ENCODE assay signal across 15 cellular contexts in the genomic region with DNA sequence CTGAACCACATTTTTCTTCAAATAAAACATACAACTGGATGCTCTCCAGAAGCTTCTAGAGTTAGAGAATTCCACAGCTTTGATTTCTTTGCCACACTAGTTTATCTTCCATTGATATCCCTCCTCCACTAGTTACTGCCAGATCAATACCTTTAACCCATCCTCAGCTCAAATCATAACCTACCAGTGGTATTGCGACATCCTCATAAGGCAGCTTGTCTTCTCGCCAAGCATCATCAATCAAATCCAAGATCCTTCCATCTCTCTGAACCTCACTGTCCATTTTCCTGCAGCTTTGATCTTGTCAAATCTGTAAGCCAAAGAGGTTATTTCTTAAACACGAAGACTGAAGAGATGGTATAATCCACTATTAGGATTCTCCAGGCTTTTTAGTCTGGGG. TPM values are rescaled to one million over a fixed set of nuclear protein-coding genes. Genes with fewer than 3 reads are reported as not detected.
A peak's percentile ranks its signal among the peaks of the same experiment; 100 is the strongest.
DNase-seq lines count a peak whose midpoint lies in the region; ATAC-seq, FAIRE-seq and TF ChIP-seq lines count a peak whose summit lies in the region.
"Had no signal": no experiment of that assay in that cellular context is flagged by ENCODE, and none has a peak within 500 bp of the region (broad histone marks: within the 10 kb centered on the region; RNA-seq: fewer than 3 reads in every experiment).

No MANE protein-coding gene starts in this region.

- H3K4me1 Mint-ChIP-seq in MCF 10A (ENCODE audit: insufficient read depth, unreplicated experiment) (peaks cover 27% of the 10 kb centered on the region), nephron progenitor cell (peaks cover 36% of the 10 kb centered on the region)

- H3K27me3 ChIP-seq in DND-41 (ENCODE audit: insufficient read depth, low read length, poor library complexity): no peaks in the 10 kb centered on the region
- H3K27me3 ChIP-seq: BE2C had no signal

- TF ChIP-seq EP300 in A549 (IDR thresholded peaks at IDR 0.05): no peak

- DNase-seq in A549 (ENCODE audit: low read depth in 1 of 2, low spot score in 1 of 2) (no peak), DND-41 (no peak), MCF 10A (ENCODE audit: unreplicated experiment) (no peak), nephron progenitor cell (no peak), T-helper 1 cell (no peak), NCI-H1105 treated with DMSO at 0.1 percent for 48 hours (lab: John Stamatoyannopoulos, UW) (no peak)
- DNase-seq in activated effector memory CD4-positive, alpha-beta T cell treated with Interleukin-2 at 50 U/mL for 16 hours: no peak
- DNase-seq: activated CD4-positive, alpha-beta memory T cell treated with anti-CD3 and anti-CD28 coated beads, Interleukin-2, amount 10 ng/mL, durations not matched to agents 7 days and 5 days; activated naive CD4-positive, alpha-beta T cell treated with anti-CD3 and anti-CD28 coated beads for 36 hours; BE2C; NCI-H526 treated with DMSO at 0.1 percent for 48 hours; T-helper 9 cell had no signal

- H3K4me1 ChIP-seq in A549 (peaks cover 30% of the 10 kb centered on the region), DND-41 (ENCODE audit: insufficient read depth, low read length) (peaks cover 30% of the 10 kb centered on the region)
- H3K4me1 ChIP-seq: BE2C had no signal

- H3K9me3 Mint-ChIP-seq in MCF 10A (ENCODE audit: unreplicated experiment) (no peaks in the 10 kb centered on the region), nephron progenitor cell (no peaks in the 10 kb centered on the region)
- H3K9me3 Mint-ChIP-seq: activated CD4-positive, alpha-beta memory T cell treated with anti-CD3 and anti-CD28 coated beads, Interleukin-2, amount 10 ng/mL, durations not matched to agents 7 days and 5 days; activated naive CD4-positive, alpha-beta T cell treated with anti-CD3 and anti-CD28 coated beads for 36 hours had no signal

- no peaks in the 10 kb centered on the region for H3K9me3 ChIP-seq in A549
- no peaks in the 10 kb centered on the region for H3K9me3 ChIP-seq in DND-41 (ENCODE audit: insufficient read depth, low read length, severe bottlenecking)
- H3K9me3 ChIP-seq: BE2C had no signal

- H3K4me3 ChIP-seq in A549: no peak overlapping the region
- H3K4me3 ChIP-seq in DND-41 (ENCODE audit: low read depth in 1 of 2, low read length in 2 of 2): no peak overlapping the region

- BruUV-seq in MCF 10A (replicated peaks; lab: Mats Ljungman, UMichigan): no TSS peak

- H3K27ac ChIP-seq in A549: no peak overlapping the region
- no peak overlapping the region for H3K27ac ChIP-seq in DND-41 (ENCODE audit: low read length)

- ATAC-seq in A549 (no peak), DND-41 (ENCODE audit: insufficient read depth, low read depth) (no peak), HG03196 (IDR thresholded peaks at IDR 0.05; ENCODE audit: unreplicated experiment) (no peak)
- ATAC-seq: esophagus mucosa had no signal

- TF ChIP-seq POLR2A in A549 (IDR thresholded peaks at IDR 0.05; ENCODE audit: low read length): no peak

- peaks cover 61% of the 10 kb centered on the region for H3K36me3 ChIP-seq in DND-41 (ENCODE audit: insufficient read depth, low read length)

- H4K20me1 ChIP-seq in DND-41 (ENCODE audit: insufficient read depth, low read length): no peaks in the 10 kb centered on the region

- H2AFZ ChIP-seq in DND-41 (ENCODE audit: low read depth, low read length): no peak overlapping the region

- H3K36me3 Mint-ChIP-seq in MCF 10A (ENCODE audit: insufficient read depth, unreplicated experiment) (peaks cover 53% of the 10 kb centered on the region), nephron progenitor cell (ENCODE audit: low read depth) (peaks cover 40% of the 10 kb centered on the region)

- H3K79me2 ChIP-seq in DND-41 (ENCODE audit: insufficient read depth, low read length): peaks cover 45% of the 10 kb centered on the region

- 97% methylated on average over 3 of the region's 3 CpGs for WGBS in A549 (ENCODE audit: missing lambda C conversion rate)

- FAIRE-seq in A549 (lab: Jason Lieb, UNC): no peak
- FAIRE-seq: GM19239 had no signal

- H3K27me3 Mint-ChIP-seq in MCF 10A (ENCODE audit: insufficient read depth, unreplicated experiment): no peaks in the 10 kb centered on the region
- H3K27me3 Mint-ChIP-seq in nephron progenitor cell (ENCODE audit: low read depth, poor library complexity): no peaks in the 10 kb centered on the region
- H3K27me3 Mint-ChIP-seq: activated CD4-positive, alpha-beta memory T cell treated with anti-CD3 and anti-CD28 coated beads, Interleukin-2, amount 10 ng/mL, durations not matched to agents 7 days and 5 days had no signal

- POLR2A ChIA-PET in A549 (lab: Yijun Ruan, JAX): interaction anchor here (0.7 to 1.7 kb wide), 3 partner anchors 55 to 151 kb away, joined by 3 to 4 read pairs (median 3); no protein-coding TSS in a partner anchor
- POLR2A ChIA-PET in MCF 10A (lab: Yijun Ruan, JAX): interaction anchor here (0.9 to 6.3 kb wide), 6 partner anchors 6 to 245 kb away, joined by 3 to 77 read pairs (median 6); partner anchors contain the start of gene AMOTL2

- H3K27ac Mint-ChIP-seq in MCF 10A (ENCODE audit: low read depth, unreplicated experiment) (peak overlapping the region; percentile 87), nephron progenitor cell (peak overlapping the region; percentile 12)
- H3K27ac Mint-ChIP-seq: activated CD4-positive, alpha-beta memory T cell treated with anti-CD3 and anti-CD28 coated beads, Interleukin-2, amount 10 ng/mL, durations not matched to agents 7 days and 5 days; activated naive CD4-positive, alpha-beta T cell treated with anti-CD3 and anti-CD28 coated beads for 36 hours had no signal

- intact Hi-C loops in MCF 10A (cut with micrococcal nuclease): no loop called here

- no peak for TF ChIP-seq RAD21 in A549 (conservative IDR thresholded peaks at IDR 0.05 in 1 of 2, IDR thresholded peaks at IDR 0.05 in 1 of 2)

- no peak overlapping the region for H3K9ac ChIP-seq in DND-41 (ENCODE audit: low read depth, low read length)

- H3K4me2 ChIP-seq in A549: no peak overlapping the region
- H3K4me2 ChIP-seq in DND-41 (ENCODE audit: insufficient read depth, low read length): 0 out of 2 replicates have a peak overlapping the region, but pooled peaks have one; percentile 75

- CTCF ChIA-PET in A549 (lab: Yijun Ruan, JAX): interaction anchor here (0.6 to 22.3 kb wide), 6 partner anchors 9 to 270 kb away, joined by 3 to 438 read pairs (median 14); partner anchors contain the start of gene AMOTL2
- CTCF ChIA-PET in MCF 10A (lab: Yijun Ruan, JAX): interaction anchor here (0.5 to 16.7 kb wide), 17 partner anchors 7 to 1484 kb away, joined by 3 to 449 read pairs (median 4); partner anchors contain the start of gene AMOTL2

- H3K4me3 Mint-ChIP-seq in MCF 10A (ENCODE audit: unreplicated experiment): no peak overlapping the region
- no peak overlapping the region for H3K4me3 Mint-ChIP-seq in nephron progenitor cell
- H3K4me3 Mint-ChIP-seq: activated CD4-positive, alpha-beta memory T cell treated with anti-CD3 and anti-CD28 coated beads, Interleukin-2, amount 10 ng/mL, durations not matched to agents 7 days and 5 days; activated naive CD4-positive, alpha-beta T cell treated with anti-CD3 and anti-CD28 coated beads for 36 hours had no signal

- TF ChIP-seq CTCF in A549 (IDR thresholded peaks at IDR 0.05) (no peak), DND-41 (IDR thresholded peaks at IDR 0.05; ENCODE audit: borderline replicate concordance, extremely low read depth, low read length, poor library complexity, severe bottlenecking) (no peak), MCF 10A (IDR thresholded peaks at IDR 0.05; ENCODE audit: unreplicated experiment) (no peak), nephron progenitor cell (IDR thresholded peaks at IDR 0.05) (no peak)

TF ChIP-seq in A549, 52 proteins besides CTCF, POLR2A, EP300 and RAD21:
- TF ChIP-seq NR3C1 (IDR thresholded peaks at IDR 0.05): no peak
- TF ChIP-seq CBX2 (IDR thresholded peaks at IDR 0.05; ENCODE audit: borderline replicate concordance, low read depth): no peak
- TF ChIP-seq ZC3H11A (IDR thresholded peaks at IDR 0.05): no peak
- TF ChIP-seq CEBPB (IDR thresholded peaks at IDR 0.05): peak; percentile 40 to 81; a peak in 3 of 4 replicates

RNA-seq across cellular contexts. Expression of gene ANAPC13, which starts 3.2 kb away (rescaled TPM):
- polyA plus RNA-seq in A549 (2011; rRNA removed): 92.0 and 109 TPM in 2 replicates
- polyA plus RNA-seq in A549 (2012; cell fraction: cytosol; rRNA removed): 28.2 and 31.2 TPM in 2 replicates
- polyA plus RNA-seq in A549 (2012; cell fraction: nucleus; rRNA removed): 6.2 and 9.5 TPM in 2 replicates
- 50.3 to 51.2 TPM (median 50.3 TPM) in 3 replicates for polyA plus RNA-seq in A549 (2017; fragmentation: RNase III; extraction: RNeasy Plus Mini Kit Qiagen cat#74134 plus additional on column Dnase treatment)
- 12.9 and 14.3 TPM in 2 replicates for polyA minus RNA-seq in A549 (2011; rRNA and poly(A)+ RNA removed)
- total RNA-seq in MCF 10A (2022): 61.5 and 78.4 TPM in 2 replicates

RNA-seq across cellular contexts. Expression of gene CEP63, which starts 3.2 kb away (rescaled TPM):
- polyA plus RNA-seq in A549 (2011; rRNA removed) (14.0 and 24.0 TPM in 2 replicates), A549 (2017; fragmentation: RNase III; extraction: RNeasy Plus Mini Kit Qiagen cat#74134 plus additional on column Dnase treatment) (17.0 to 20.9 TPM (median 17.4 TPM) in 3 replicates)
- polyA plus RNA-seq in A549 (2012; cell fraction: cytosol; rRNA removed): 5.6 and 5.8 TPM in 2 replicates
- 5.5 and 5.6 TPM in 2 replicates for polyA plus RNA-seq in A549 (2012; cell fraction: nucleus; rRNA removed)
- polyA minus RNA-seq in A549 (2011; rRNA and poly(A)+ RNA removed): 5.4 and 5.6 TPM in 2 replicates
- 37.0 and 40.0 TPM in 2 replicates for total RNA-seq in MCF 10A (2022)
